In genomic region chr10:114311023-114311422, GRCh38 we compare ENCODE assay signal across 14 cellular contexts.
A peak's percentile ranks its signal among the peaks of the same experiment; 100 is the strongest.
DNase-seq lines count a peak whose midpoint lies in the region; ATAC-seq, FAIRE-seq and TF ChIP-seq lines count a peak whose summit lies in the region.
"Had no signal": no experiment of that assay in that cellular context is flagged by ENCODE, and none has a peak within 500 bp of the region (broad histone marks: within the 10 kb centered on the region; RNA-seq: fewer than 3 reads in every experiment).

No MANE protein-coding gene starts in this region.

- in situ Hi-C loops in GM12878 (cut with MboI): loop anchor here (25.0 kb wide), 2 partner anchors 99 to 476 kb away; no protein-coding TSS in a partner anchor

- WGBS in GM12878 (ENCODE audit: insufficient coverage, insufficient replicate concordance, low lambda C conversion rate, missing lambda C conversion rate): 7% methylated on average over 6 of the region's 6 CpGs
- WGBS in tibial nerve, 2 donors: 59 to 61% methylated on average over 6 of the region's 6 CpGs

- H3K9me3 ChIP-seq in GM12878 (replicated peaks; ENCODE audit: control insufficient read depth, insufficient read depth, low read length) (no peaks in the 10 kb centered on the region), tibial nerve (no peaks in the 10 kb centered on the region)

- H3K4me3 ChIP-seq in GM12878 (no peak overlapping the region), tibial nerve (no peak overlapping the region)
- H3K4me3 ChIP-seq: GM23338 had no signal

- SMC1A ChIA-PET in GM12878 (lab: Charles Lee; ENCODE audit: uncharacterized antibody, unreplicated experiment): no interaction called here

- POLR2A ChIA-PET in GM12878 (lab: Charles Lee): no interaction called here

- CTCF ChIA-PET in GM12878 (lab: Yijun Ruan, JAX): no interaction called here

- H3K9ac ChIP-seq in GM12878 (ENCODE audit: control insufficient read depth, insufficient read depth, low read length): no peak overlapping the region

- intact Hi-C loops in GM12878 (cut with micrococcal nuclease; ENCODE audit: unreplicated experiment) (no loop called here), posterior vena cava (cut with DNase I) (no loop called here)

- H3K4me2 ChIP-seq in GM12878 (ENCODE audit: control insufficient read depth, insufficient read depth): no peak overlapping the region
- H3K4me2 ChIP-seq: GM23338 had no signal

- no peaks in the 10 kb centered on the region for H3K4me1 ChIP-seq in GM12878 (ENCODE audit: control insufficient read depth, insufficient read depth, low read length)
- peaks cover 0 to 50% (median 10%) of the 10 kb centered on the region in 4 donors for H3K4me1 ChIP-seq in tibial nerve

- no TSS peak for BruUV-seq in GM12878 (replicated peaks; lab: Mats Ljungman, UMichigan)

- no peak for FAIRE-seq in GM12878 (lab: Jason Lieb, UNC)
- FAIRE-seq: A204.1 had no signal

- H3K79me2 ChIP-seq in GM12878 (ENCODE audit: control insufficient read depth, insufficient read depth, low read length): no peaks in the 10 kb centered on the region

- no peaks in the 10 kb centered on the region; a peak in 1 of 4 replicates for H3K27me3 ChIP-seq in GM12878 (replicated peaks in 1 of 2; ENCODE audit: control insufficient read depth in 2 of 2, insufficient read depth in 2 of 2, low read length in 1 of 2)
- H3K27me3 ChIP-seq in tibial nerve: no peaks in the 10 kb centered on the region

- H3K27ac ChIP-seq in GM12878 (ENCODE audit: control insufficient read depth, insufficient read depth) (no peak overlapping the region), tibial nerve (peak overlapping the region in 3 of 4 donors; percentile 30 to 65 (median 58))

- TF ChIP-seq CTCF in GM12878 (IDR thresholded peaks at IDR 0.05 in 2 of 3, conservative IDR thresholded peaks at IDR 0.05 in 1 of 3; ENCODE audit: control insufficient read depth in 2 of 3, extremely low read depth in 1 of 3, insufficient read depth in 1 of 3, low read depth in 3 of 3, low read length in 3 of 3) (no peak), tibial nerve (IDR thresholded peaks at IDR 0.05) (no peak)

- DNase-seq in GM12878 (ENCODE audit: low read depth, low spot score): no peak
- DNase-seq in islet precursor cell: peak; percentile 38
- peak; percentile 50 for DNase-seq in posterior vena cava (ENCODE audit: low spot score)
- no peak for DNase-seq in tibial nerve (ENCODE audit: low spot score in 2 of 2)
- DNase-seq in superior temporal gyrus (ENCODE audit: extremely low spot score): no peak
- no peak for DNase-seq in hippocampal formation (lab: John Stamatoyannopoulos, UW)
- DNase-seq: C1 segment of cervical spinal cord; Calu3; CD4-positive, alpha-beta T cell; DMS 273 treated with DMSO at 0.1 percent for 48 hours; H7 had no signal

- TF ChIP-seq RAD21 in GM12878 (IDR thresholded peaks at IDR 0.05; ENCODE audit: insufficient read depth, low read depth, low read length): no peak

- RAD21 ChIA-PET in GM12878 (lab: Charles Lee; ENCODE audit: unreplicated experiment): no interaction called here

- TF ChIP-seq EP300 in GM12878 (IDR thresholded peaks at IDR 0.05; ENCODE audit: borderline replicate concordance in 1 of 2, control insufficient read depth in 1 of 2, low read depth in 2 of 2, low read length in 2 of 2) (no peak), tibial nerve (IDR thresholded peaks at IDR 0.05) (no peak)

- no peaks in the 10 kb centered on the region for H4K20me1 ChIP-seq in GM12878 (ENCODE audit: control insufficient read depth, insufficient read depth)

- H3K36me3 ChIP-seq in GM12878 (ENCODE audit: control insufficient read depth in 2 of 2, insufficient read depth in 2 of 2, low read length in 1 of 2): no peaks in the 10 kb centered on the region
- peaks cover 0 to 94% (median 2%) of the 10 kb centered on the region in 3 donors for H3K36me3 ChIP-seq in tibial nerve

- ATAC-seq in GM12878 (peak; percentile 47), GM18867 (IDR thresholded peaks at IDR 0.05; ENCODE audit: unreplicated experiment) (no peak)
- ATAC-seq: GM23338 had no signal

- no peak overlapping the region for H2AFZ ChIP-seq in GM12878 (ENCODE audit: control insufficient read depth, low read depth, low read length)
- H2AFZ ChIP-seq: GM23338 had no signal

- no peak for TF ChIP-seq POLR2A in GM12878 (IDR thresholded peaks at IDR 0.05; ENCODE audit: low read depth, low read length)
- TF ChIP-seq POLR2A in tibial nerve (IDR thresholded peaks at IDR 0.05): no peak

TF ChIP-seq in GM12878, 131 proteins besides CTCF, POLR2A, EP300 and RAD21 (continues in another document):
- TF ChIP-seq ESRRA (IDR thresholded peaks at IDR 0.05; ENCODE audit: low read length): no peak
- no peak for TF ChIP-seq SMC3 (IDR thresholded peaks at IDR 0.05; ENCODE audit: borderline replicate concordance, low read length)
- TF ChIP-seq CBFB (IDR thresholded peaks at IDR 0.05; ENCODE audit: low read depth): no peak
- no peak for TF ChIP-seq SKIL (IDR thresholded peaks at IDR 0.05; ENCODE audit: low read depth, poor library complexity, severe bottlenecking)
- no peak for TF ChIP-seq MEF2B (IDR thresholded peaks at IDR 0.05; ENCODE audit: partially characterized antibody, poor library complexity, severe bottlenecking)
- no peak for TF ChIP-seq KAT2A (conservative IDR thresholded peaks at IDR 0.05; ENCODE audit: control insufficient read depth, low read depth, low read length)
- TF ChIP-seq, protein P1, sequence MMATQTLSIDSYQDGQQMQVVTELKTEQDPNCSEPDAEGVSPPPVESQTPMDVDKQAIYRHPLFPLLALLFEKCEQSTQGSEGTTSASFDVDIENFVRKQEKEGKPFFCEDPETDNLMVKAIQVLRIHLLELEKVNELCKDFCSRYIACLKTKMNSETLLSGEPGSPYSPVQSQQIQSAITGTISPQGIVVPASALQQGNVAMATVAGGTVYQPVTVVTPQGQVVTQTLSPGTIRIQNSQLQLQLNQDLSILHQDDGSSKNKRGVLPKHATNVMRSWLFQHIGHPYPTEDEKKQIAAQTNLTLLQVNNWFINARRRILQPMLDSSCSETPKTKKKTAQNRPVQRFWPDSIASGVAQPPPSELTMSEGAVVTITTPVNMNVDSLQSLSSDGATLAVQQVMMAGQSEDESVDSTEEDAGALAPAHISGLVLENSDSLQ (IDR thresholded peaks at IDR 0.05): no peak
- no peak for TF ChIP-seq SUZ12 (IDR thresholded peaks at IDR 0.05; ENCODE audit: unreplicated experiment)
- no peak for TF ChIP-seq ZBED1 (IDR thresholded peaks at IDR 0.05; ENCODE audit: borderline replicate concordance)
- TF ChIP-seq IKZF1 (conservative IDR thresholded peaks at IDR 0.05): no peak
- TF ChIP-seq MEF2A (IDR thresholded peaks at IDR 0.05; ENCODE audit: insufficient read depth, low read depth, low read length): no peak
- TF ChIP-seq YBX1 (IDR thresholded peaks at IDR 0.05): no peak
- no peak for TF ChIP-seq FOXK2 (IDR thresholded peaks at IDR 0.05)
- TF ChIP-seq SPI1 (IDR thresholded peaks at IDR 0.05; ENCODE audit: borderline replicate concordance, insufficient read depth, low read depth, low read length): no peak
- TF ChIP-seq ZNF24 (IDR thresholded peaks at IDR 0.05): no peak
- no peak for TF ChIP-seq STAT3 (IDR thresholded peaks at IDR 0.05; ENCODE audit: low read depth, low read length)
- TF ChIP-seq ZSCAN29 (IDR thresholded peaks at IDR 0.05): no peak
- no peak for TF ChIP-seq ZNF592 (IDR thresholded peaks at IDR 0.05)

Comparison
In these comparisons a context has a peak if more than half of its experiments do, and no peak if none do; other contexts are left out.
1. DNase-seq: peak in islet precursor cell (single experiment) and posterior vena cava (single experiment); none in GM12878 (single experiment), tibial nerve (0 of 2), superior temporal gyrus (single experiment) and hippocampal formation (0 of 2).